ENCODE assay signal across 10 cellular contexts in genomic region chr22:36347094-36347493, GRCh38. TPM values are rescaled to one million over a fixed set of nuclear protein-coding genes. Genes with fewer than 3 reads are reported as not detected.
DNase-seq lines count a peak whose midpoint lies in the region; ATAC-seq, FAIRE-seq and TF ChIP-seq lines count a peak whose summit lies in the region.
"Had no signal": no experiment of that assay in that cellular context is flagged by ENCODE, and none has a peak within 500 bp of the region (broad histone marks: within the 10 kb centered on the region; RNA-seq: fewer than 3 reads in every experiment).

No MANE protein-coding gene starts in this region.

- no peak for TF ChIP-seq RAD21 in Ishikawa (IDR thresholded peaks at IDR 0.05; ENCODE audit: low read depth)

- no peak overlapping the region for H3K27ac ChIP-seq in CD8-positive, alpha-beta T cell (ENCODE audit: low read depth, low read length)
- no peak overlapping the region for H3K27ac ChIP-seq in endothelial cell of umbilical vein (ENCODE audit: insufficient read depth, low read depth, low read length)

- H3K4me1 ChIP-seq in CD8-positive, alpha-beta T cell (ENCODE audit: insufficient read depth, low read length): peaks cover 84% of the 10 kb centered on the region
- H3K4me1 ChIP-seq in endothelial cell of umbilical vein (ENCODE audit: control insufficient read depth, extremely low read depth, insufficient read depth, low read length): peaks cover 77% of the 10 kb centered on the region

- no peak overlapping the region for H3K4me3 Mint-ChIP-seq in CD8-positive, alpha-beta T cell
- H3K4me3 Mint-ChIP-seq in osteocyte (ENCODE audit: unreplicated experiment): peak overlapping the region; percentile 8

- H3K27ac Mint-ChIP-seq in CD8-positive, alpha-beta T cell: peak overlapping the region; percentile 91
- peak overlapping the region; percentile 81 for H3K27ac Mint-ChIP-seq in osteocyte (ENCODE audit: unreplicated experiment)

- ATAC-seq in CD8-positive, alpha-beta T cell: no peak
- ATAC-seq in HG03520 (IDR thresholded peaks at IDR 0.05; ENCODE audit: unreplicated experiment): no peak
- ATAC-seq: activated T-cell treated with anti-CD3 and anti-CD28 coated beads, Interleukin-2, amount 50 U/mL, for 4 hours had no signal

- H3K4me3 ChIP-seq in CD8-positive, alpha-beta T cell (ENCODE audit: low read depth, low read length): no peak overlapping the region
- H3K4me3 ChIP-seq in endothelial cell of umbilical vein (replicated peaks in 1 of 3; ENCODE audit: insufficient read depth in 1 of 3, low read depth in 1 of 3, low read length in 3 of 3): no peak overlapping the region

- H3K36me3 ChIP-seq in CD8-positive, alpha-beta T cell (ENCODE audit: insufficient read depth, low read length): peaks cover 14% of the 10 kb centered on the region
- peaks cover 20 to 29% of the 10 kb centered on the region in 2 experiments for H3K36me3 ChIP-seq in endothelial cell of umbilical vein (ENCODE audit: control insufficient read depth in 2 of 2, extremely low read depth in 1 of 2, insufficient read depth in 2 of 2, low read length in 2 of 2)

- BruUV-seq in endothelial cell of umbilical vein (replicated peaks; lab: Mats Ljungman, UMichigan): no TSS peak

- peaks cover 69% of the 10 kb centered on the region for H3K36me3 Mint-ChIP-seq in CD8-positive, alpha-beta T cell
- H3K36me3 Mint-ChIP-seq in osteocyte (ENCODE audit: unreplicated experiment): peaks cover 31% of the 10 kb centered on the region

- CTCF ChIA-PET in CD8-positive, alpha-beta T cell (lab: Charles Lee): interaction anchor here (0.8 to 3.9 kb wide), 3 partner anchors 14 to 124 kb away, joined by 3 to 14 read pairs (median 3); no protein-coding TSS in a partner anchor
- CTCF ChIA-PET in endothelial cell of umbilical vein (lab: Charles Lee): interaction anchor here (0.7 kb wide), 1 partner anchor 123 kb away, joined by 4 read pairs; no protein-coding TSS in a partner anchor

- no peaks in the 10 kb centered on the region for H3K9me3 ChIP-seq in CD8-positive, alpha-beta T cell (ENCODE audit: low read length)
- no peaks in the 10 kb centered on the region for H3K9me3 ChIP-seq in endothelial cell of umbilical vein (replicated peaks; ENCODE audit: control insufficient read depth, insufficient read depth, low read length)

- H3K4me2 ChIP-seq in endothelial cell of umbilical vein (ENCODE audit: insufficient read depth, low read length): no peak overlapping the region

- no peak overlapping the region for H3K9ac ChIP-seq in endothelial cell of umbilical vein (replicated peaks; ENCODE audit: extremely low read depth, insufficient read depth, low read length)

- no peak overlapping the region for H2AFZ ChIP-seq in endothelial cell of umbilical vein (ENCODE audit: low read depth, low read length)

- no peaks in the 10 kb centered on the region for H3K27me3 ChIP-seq in CD8-positive, alpha-beta T cell (ENCODE audit: insufficient read depth, low read length)
- no peaks in the 10 kb centered on the region for H3K27me3 ChIP-seq in endothelial cell of umbilical vein (ENCODE audit: control insufficient read depth in 2 of 2, insufficient read depth in 2 of 2, low read length in 2 of 2)

- no peak for TF ChIP-seq POLR2A in endothelial cell of umbilical vein (IDR thresholded peaks at IDR 0.05; ENCODE audit: low read depth, low read length)

- H3K4me1 Mint-ChIP-seq in CD8-positive, alpha-beta T cell (ENCODE audit: low read depth): peaks cover 85% of the 10 kb centered on the region
- peaks cover 76% of the 10 kb centered on the region for H3K4me1 Mint-ChIP-seq in osteocyte (ENCODE audit: unreplicated experiment)

- no peaks in the 10 kb centered on the region for H3K27me3 Mint-ChIP-seq in CD8-positive, alpha-beta T cell (ENCODE audit: low read depth)
- H3K27me3 Mint-ChIP-seq in osteocyte (ENCODE audit: unreplicated experiment): no peaks in the 10 kb centered on the region

- no peak for DNase-seq in CD8-positive, alpha-beta T cell
- DNase-seq in endothelial cell of umbilical vein (ENCODE audit: low read depth, low spot score) (no peak), osteocyte (ENCODE audit: extremely low spot score, unreplicated experiment) (no peak), SW480 (ENCODE audit: low spot score) (no peak), anterior cingulate cortex (lab: John Stamatoyannopoulos, UW) (no peak)
- DNase-seq in stimulated activated CD4-positive, alpha-beta T cell treated with anti-CD3 and anti-CD28 coated beads, Interleukin-2, amount 100 ng/mL, for 24 hours: no peak
- DNase-seq: activated T-cell treated with anti-CD3 and anti-CD28 coated beads, Interleukin-2, amount 50 U/mL, for 4 hours; Kasumi-1 had no signal

- H3K9me3 Mint-ChIP-seq in CD8-positive, alpha-beta T cell: no peaks in the 10 kb centered on the region
- H3K9me3 Mint-ChIP-seq in osteocyte (ENCODE audit: unreplicated experiment): no peaks in the 10 kb centered on the region
- H3K9me3 Mint-ChIP-seq: activated T-cell treated with anti-CD3 and anti-CD28 coated beads, Interleukin-2, amount 50 U/mL, for 4 hours had no signal

- dilution Hi-C loops in endothelial cell of umbilical vein (cut with MboI; ENCODE audit: extremely low pct_ligation_motif_present, low sequenced_read_pairs): no loop called here

- H4K20me1 ChIP-seq in endothelial cell of umbilical vein (replicated peaks; ENCODE audit: control insufficient read depth, extremely low read depth, insufficient read depth, low read length): no peaks in the 10 kb centered on the region

- TF ChIP-seq EP300 in Ishikawa (IDR thresholded peaks at IDR 0.05; ENCODE audit: borderline replicate concordance): no peak

- no peaks in the 10 kb centered on the region for H3K9me1 ChIP-seq in endothelial cell of umbilical vein (replicated peaks; ENCODE audit: control insufficient read depth, extremely low read depth, insufficient read depth, low read length)

- intact Hi-C loops in CD8-positive, alpha-beta T cell (cut with DNase I, micrococcal nuclease): no loop called here
- intact Hi-C loops in endothelial cell of umbilical vein (cut with micrococcal nuclease): no loop called here

- POLR2A ChIA-PET in CD8-positive, alpha-beta T cell (lab: Charles Lee): interaction anchor here (1.0 to 1.4 kb wide), 3 partner anchors 13 to 16 kb away, joined by 3 to 5 read pairs (median 4); no protein-coding TSS in a partner anchor
- POLR2A ChIA-PET in endothelial cell of umbilical vein (lab: Charles Lee): interaction anchor here (0.6 kb wide), 1 partner anchor 25 kb away, joined by 5 read pairs; no protein-coding TSS in a partner anchor

- FAIRE-seq in endothelial cell of umbilical vein (lab: Jason Lieb, UNC): peak; percentile 80

- TF ChIP-seq CTCF in CD8-positive, alpha-beta T cell (IDR thresholded peaks at IDR 0.05): no peak
- TF ChIP-seq CTCF in endothelial cell of umbilical vein (IDR thresholded peaks at IDR 0.05; ENCODE audit: extremely low read depth in 1 of 2, insufficient read depth in 1 of 2, low read depth in 1 of 2, low read length in 2 of 2) (no peak), osteocyte (IDR thresholded peaks at IDR 0.05) (no peak)

- peaks cover 96% of the 10 kb centered on the region for H3K79me2 ChIP-seq in endothelial cell of umbilical vein (ENCODE audit: control insufficient read depth, insufficient read depth, low read length)

TF ChIP-seq in Ishikawa, 13 proteins besides CTCF, POLR2A, EP300 and RAD21 (continues in another document):
- TF ChIP-seq CREB1 (IDR thresholded peaks at IDR 0.05; ENCODE audit: low read depth): no peak

TF ChIP-seq in endothelial cell of umbilical vein, 7 proteins besides CTCF, POLR2A, EP300 and RAD21:
- TF ChIP-seq FOS (IDR thresholded peaks at IDR 0.05; ENCODE audit: borderline replicate concordance, insufficient read depth, low read length) (no peak), EZH2 (IDR thresholded peaks at IDR 0.05; ENCODE audit: borderline replicate concordance, low read depth, low read length, severe bottlenecking) (no peak), GATA2 (IDR thresholded peaks at IDR 0.05; ENCODE audit: insufficient read depth, insufficient read length, low read depth, low read length) (no peak), MYC (IDR thresholded peaks at IDR 0.05; ENCODE audit: low read depth, low read length) (no peak), POLR2AphosphoS5 (IDR thresholded peaks at IDR 0.05; ENCODE audit: insufficient read depth, low read depth, low read length) (no peak), JUN (IDR thresholded peaks at IDR 0.05; ENCODE audit: borderline replicate concordance, insufficient read depth, insufficient read length, low read depth) (no peak)
- TF ChIP-seq, protein P1, sequence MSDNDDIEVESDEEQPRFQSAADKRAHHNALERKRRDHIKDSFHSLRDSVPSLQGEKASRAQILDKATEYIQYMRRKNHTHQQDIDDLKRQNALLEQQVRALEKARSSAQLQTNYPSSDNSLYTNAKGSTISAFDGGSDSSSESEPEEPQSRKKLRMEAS (IDR thresholded peaks at IDR 0.05; ENCODE audit: insufficient read depth, insufficient read length): no peak
TF ChIP-seq in endothelial cell of umbilical vein: peak in this region for 0.

RNA-seq across cellular contexts. Expression of gene MYH9, which starts 40.7 kb away (rescaled TPM):
- 100 to 1,000 TPM; 703 to 757 TPM for total RNA-seq in CD8-positive, alpha-beta T cell
- total RNA-seq in endothelial cell of umbilical vein (1,331 and 1,413 TPM in 2 replicates), osteocyte (938 and 1,044 TPM in 2 replicates)
- 157 and 188 TPM in 2 replicates for polyA plus RNA-seq in endothelial cell of umbilical vein
- polyA plus RNA-seq in endothelial cell of umbilical vein (2011; cell fraction: cytosol; rRNA removed): 377 and 396 TPM in 2 replicates
- polyA plus RNA-seq in endothelial cell of umbilical vein (2011; cell fraction: nucleus; rRNA removed): 759 and 766 TPM in 2 replicates
- polyA plus RNA-seq in endothelial cell of umbilical vein (2012): 496 and 585 TPM in 2 replicates
- 1,176 and 1,679 TPM in 2 replicates for polyA minus RNA-seq in endothelial cell of umbilical vein
- polyA minus RNA-seq in endothelial cell of umbilical vein (2011; cell fraction: cytosol; rRNA and poly(A)+ RNA removed): 42.9 TPM
- polyA minus RNA-seq in endothelial cell of umbilical vein (2011; cell fraction: nucleus; rRNA and poly(A)+ RNA removed): 498 and 877 TPM in 2 replicates
